Comparison of ENCODE assay signal across 8 cellular contexts in genomic region chr18:2907459-2908145, GRCh38.
A peak's percentile ranks its signal among the peaks of the same experiment; 100 is the strongest.
DNase-seq lines count a peak whose midpoint lies in the region; ATAC-seq and TF ChIP-seq lines count a peak whose summit lies in the region.

No MANE protein-coding gene starts in this region.

- H3K36me3 ChIP-seq in KOPT-K1 (ENCODE audit: insufficient read depth, low read length) = peaks cover 52% of the 10 kb centered on the region

- intact Hi-C loops in dorsolateral prefrontal cortex (cut with DNase I) = no loop called here
- intact Hi-C loops in posterior vena cava (cut with DNase I) = loop anchor here in 1 of 2 donors (10.0 kb wide), 1 partner anchor 143 kb away; no protein-coding TSS in a partner anchor

- no peak for ATAC-seq in HG03378 (IDR thresholded peaks at IDR 0.05; ENCODE audit: unreplicated experiment)

- H3K4me3 ChIP-seq in GM12875 (ENCODE audit: low read depth, low read length) (peak overlapping the region; percentile 65), dorsolateral prefrontal cortex (peak overlapping the region in 45 of 59 donors; percentile 36 to 73 (median 56))

- DNase-seq in dorsolateral prefrontal cortex = no peak
- peak; percentile 77 for DNase-seq in posterior vena cava (ENCODE audit: low spot score)
- no peak for DNase-seq in effector CD8-positive, alpha-beta T cell (lab: John Stamatoyannopoulos, UW)
- no peak for DNase-seq in ureter (ENCODE audit: low spot score)
- no peak for DNase-seq in NCI-H510A (lab: John Stamatoyannopoulos, UW)

- no peaks in the 10 kb centered on the region for H3K9me3 ChIP-seq in KOPT-K1 (ENCODE audit: insufficient read depth, low read length, poor library complexity, severe bottlenecking)

- H3K27ac ChIP-seq in KOPT-K1 (ENCODE audit: low read depth, low read length, poor library complexity, severe bottlenecking) (peak overlapping the region; percentile 79), dorsolateral prefrontal cortex (peak overlapping the region in 6 of 59 donors; percentile 10 to 73 (median 62))

- no peak for TF ChIP-seq CTCF in GM12875 (IDR thresholded peaks at IDR 0.05; ENCODE audit: borderline replicate concordance, insufficient read depth, low read depth, low read length)
- no peak for TF ChIP-seq CTCF in dorsolateral prefrontal cortex (IDR thresholded peaks at IDR 0.05 in 54 of 56, conservative IDR thresholded peaks at IDR 0.05 in 2 of 56; ENCODE audit: low read depth in 1 of 56, partially characterized antibody in 56 of 56)

- peaks cover 0 to 37% (median 11%) of the 10 kb centered on the region in 45 donors for H3K27me3 ChIP-seq in dorsolateral prefrontal cortex
